Comparison of ENCODE assay signal across 8 cellular contexts in genomic region chr17:38705523-38705802, GRCh38. TPM values are rescaled to one million over a fixed set of nuclear protein-coding genes. Genes with fewer than 3 reads are reported as not detected.
DNase-seq lines count a peak whose midpoint lies in the region; ATAC-seq and TF ChIP-seq lines count a peak whose summit lies in the region.

No MANE protein-coding gene starts in this region.

- intact Hi-C loops in activated CD4-positive, alpha-beta memory T cell treated with anti-CD3 and anti-CD28 coated beads for 36 hours (cut with micrococcal nuclease) = no loop called here

- H3K27me3 Mint-ChIP-seq in activated CD4-positive, alpha-beta memory T cell treated with anti-CD3 and anti-CD28 coated beads for 36 hours = no peaks in the 10 kb centered on the region
- no peaks in the 10 kb centered on the region for H3K27me3 Mint-ChIP-seq in stimulated activated naive B cell treated with anti-CD40 and anti-IgM and Interleukin-4, amounts not matched to agents 10 μg/mL and 1 μg/mL and 100 μg/mL, for 72 hours

- peak overlapping the region; percentile 76 for H3K4me3 ChIP-seq in hepatocyte

- H3K27ac ChIP-seq in hepatocyte = peak overlapping the region; percentile 73

- peaks cover 21% of the 10 kb centered on the region for H4K20me1 ChIP-seq in hepatocyte (ENCODE audit: insufficient read depth, poor library complexity, severe bottlenecking)

- WGBS in hepatocyte (ENCODE audit: low lambda C conversion rate, missing lambda C conversion rate) = no CpG with 5 or more reads among the region's 32 CpGs

- H3K9me3 Mint-ChIP-seq in activated CD4-positive, alpha-beta memory T cell treated with anti-CD3 and anti-CD28 coated beads for 36 hours = no peaks in the 10 kb centered on the region
- H3K9me3 Mint-ChIP-seq in stimulated activated naive B cell treated with anti-CD40 and anti-IgM and Interleukin-4, amounts not matched to agents 10 μg/mL and 1 μg/mL and 100 μg/mL, for 72 hours = no peaks in the 10 kb centered on the region

- no peaks in the 10 kb centered on the region for H3K9me2 ChIP-seq in hepatocyte (replicated peaks; ENCODE audit: insufficient read depth)

- ATAC-seq in stimulated activated naive B cell treated with anti-CD40 and anti-IgM and Interleukin-4, amounts not matched to agents 10 μg/mL and 1 μg/mL and 100 μg/mL, for 72 hours (replicated peaks) = no peak
- ATAC-seq in HG03175 (IDR thresholded peaks at IDR 0.05; ENCODE audit: unreplicated experiment) = no peak
- ATAC-seq in GM18498 (IDR thresholded peaks at IDR 0.05; ENCODE audit: unreplicated experiment) = no peak

- H3K27ac Mint-ChIP-seq in activated CD4-positive, alpha-beta memory T cell treated with anti-CD3 and anti-CD28 coated beads for 36 hours = peak overlapping the region; percentile 94
- peak overlapping the region; percentile 100 for H3K27ac Mint-ChIP-seq in stimulated activated naive B cell treated with anti-CD40 and anti-IgM and Interleukin-4, amounts not matched to agents 10 μg/mL and 1 μg/mL and 100 μg/mL, for 72 hours

- peaks cover 39% of the 10 kb centered on the region for H3K79me2 ChIP-seq in hepatocyte

- no peaks in the 10 kb centered on the region for H3K36me3 ChIP-seq in hepatocyte (replicated peaks; ENCODE audit: insufficient read depth, low read depth)

- no peaks in the 10 kb centered on the region for H3K9me3 ChIP-seq in hepatocyte (ENCODE audit: low read depth)

- H3K4me2 ChIP-seq in hepatocyte = peak overlapping the region; percentile 96

- H3K36me3 Mint-ChIP-seq in activated CD4-positive, alpha-beta memory T cell treated with anti-CD3 and anti-CD28 coated beads for 36 hours = peaks cover 59% of the 10 kb centered on the region
- peaks cover 24 to 30% of the 10 kb centered on the region in 2 donors for H3K36me3 Mint-ChIP-seq in stimulated activated naive B cell treated with anti-CD40 and anti-IgM and Interleukin-4, amounts not matched to agents 10 μg/mL and 1 μg/mL and 100 μg/mL, for 72 hours

- no peaks in the 10 kb centered on the region for H3K27me3 ChIP-seq in hepatocyte

- TF ChIP-seq CTCF in hepatocyte (IDR thresholded peaks at IDR 0.05; ENCODE audit: poor library complexity) = no peak

- POLR2A ChIA-PET in activated CD4-positive, alpha-beta memory T cell treated with anti-CD3 and anti-CD28 coated beads for 36 hours (lab: Charles Lee) = interaction anchor here (0.6 to 9.4 kb wide), 8 partner anchors 10 to 163 kb away, joined by 3 to 116 read pairs (median 6); partner anchors contain the start of genes CISD3, EPOP, LASP1 and PSMB3

- peak; percentile 62 for DNase-seq in DMS 273 (lab: John Stamatoyannopoulos, UW; ENCODE audit: unreplicated experiment)
- no peak for DNase-seq in DMS 273 treated with DMSO at 0.1 percent for 48 hours (lab: John Stamatoyannopoulos, UW)
- no peak for DNase-seq in activated CD4-positive, alpha-beta memory T cell treated with anti-CD3 and anti-CD28 coated beads for 36 hours
- DNase-seq in hepatocyte (ENCODE audit: low spot score) = peak; percentile 49
- DNase-seq in stimulated activated naive B cell treated with anti-CD40 and anti-IgM and Interleukin-4, amounts not matched to agents 10 μg/mL and 1 μg/mL and 100 μg/mL, for 72 hours = peak; percentile 27
- DNase-seq in SHP77 treated with DMSO at 0.1 percent for 48 hours (lab: John Stamatoyannopoulos, UW) = no peak

- CTCF ChIA-PET in activated CD4-positive, alpha-beta memory T cell treated with anti-CD3 and anti-CD28 coated beads for 36 hours (lab: Charles Lee) = interaction anchor here (1.2 to 5.3 kb wide), 7 partner anchors 13 to 31 kb away, joined by 4 to 32 read pairs (median 6); partner anchors contain the start of gene EPOP

- peak overlapping the region; percentile 60 for H2AFZ ChIP-seq in hepatocyte

- H3K4me1 ChIP-seq in hepatocyte (ENCODE audit: insufficient read depth) = peaks cover 24% of the 10 kb centered on the region

- peaks cover 46% of the 10 kb centered on the region for H3K4me1 Mint-ChIP-seq in activated CD4-positive, alpha-beta memory T cell treated with anti-CD3 and anti-CD28 coated beads for 36 hours (ENCODE audit: low read depth)
- peaks cover 47 to 73% of the 10 kb centered on the region in 2 donors for H3K4me1 Mint-ChIP-seq in stimulated activated naive B cell treated with anti-CD40 and anti-IgM and Interleukin-4, amounts not matched to agents 10 μg/mL and 1 μg/mL and 100 μg/mL, for 72 hours

- peak overlapping the region; percentile 90 for H3K4me3 Mint-ChIP-seq in activated CD4-positive, alpha-beta memory T cell treated with anti-CD3 and anti-CD28 coated beads for 36 hours
- peak overlapping the region; percentile 95 to 99 for H3K4me3 Mint-ChIP-seq in stimulated activated naive B cell treated with anti-CD40 and anti-IgM and Interleukin-4, amounts not matched to agents 10 μg/mL and 1 μg/mL and 100 μg/mL, for 72 hours

RNA-seq across cellular contexts. Expression of gene MLLT6, which starts 0.4 kb away (rescaled TPM):
- 100 to 1,000 TPM; 204 to 221 TPM for total RNA-seq in activated CD4-positive, alpha-beta memory T cell treated with anti-CD3 and anti-CD28 coated beads for 36 hours
- total RNA-seq in hepatocyte = 27.5 and 31.2 TPM in 2 replicates
- polyA plus RNA-seq in hepatocyte = 10.6 and 11.0 TPM in 2 replicates

RNA-seq across cellular contexts. Expression of gene CISD3, which starts 24.7 kb away (rescaled TPM):
- total RNA-seq in activated CD4-positive, alpha-beta memory T cell treated with anti-CD3 and anti-CD28 coated beads for 36 hours = 10 to 100 TPM; 54.7 to 59.1 TPM
- total RNA-seq in hepatocyte = 4.9 and 5.0 TPM in 2 replicates
- polyA plus RNA-seq in hepatocyte = 37.0 and 41.6 TPM in 2 replicates

RNA-seq across cellular contexts. Expression of gene EPOP, which starts 30.7 kb away (rescaled TPM):
- 10 to 100 TPM; 37.1 to 38.0 TPM for total RNA-seq in activated CD4-positive, alpha-beta memory T cell treated with anti-CD3 and anti-CD28 coated beads for 36 hours
- 0.92 and 0.93 TPM in 2 replicates for total RNA-seq in hepatocyte
- polyA plus RNA-seq in hepatocyte = 0.37 and 0.45 TPM in 2 replicates

RNA-seq across cellular contexts. Expression of gene PCGF2, which starts 42.7 kb away (rescaled TPM):
- total RNA-seq in activated CD4-positive, alpha-beta memory T cell treated with anti-CD3 and anti-CD28 coated beads for 36 hours = 1 to 10 TPM; 3.4 to 4.2 TPM
- total RNA-seq in hepatocyte = 7.2 and 8.7 TPM in 2 replicates
- polyA plus RNA-seq in hepatocyte = 11.0 and 13.0 TPM in 2 replicates

RNA-seq across cellular contexts. Expression of gene PSMB3, which starts 47.1 kb away (rescaled TPM):
- total RNA-seq in activated CD4-positive, alpha-beta memory T cell treated with anti-CD3 and anti-CD28 coated beads for 36 hours = 100 to 1,000 TPM; 335 to 348 TPM
- total RNA-seq in hepatocyte = 127 and 166 TPM in 2 replicates
- polyA plus RNA-seq in hepatocyte = 252 and 275 TPM in 2 replicates

Comparison
In these comparisons a context has a peak if more than half of its experiments do, and no peak if none do; other contexts are left out.
1. DNase-seq: peak in DMS 273 (single experiment), hepatocyte (single experiment) and stimulated activated naive B cell treated with anti-CD40 and anti-IgM and Interleukin-4, amounts not matched to agents 10 μg/mL and 1 μg/mL and 100 μg/mL, for 72 hours (single experiment); none in DMS 273 treated with DMSO at 0.1 percent for 48 hours (single experiment), activated CD4-positive, alpha-beta memory T cell treated with anti-CD3 and anti-CD28 coated beads for 36 hours (single experiment) and SHP77 treated with DMSO at 0.1 percent for 48 hours (single experiment).
2. RNA of gene EPOP, which starts 30.7 kb away (total RNA-seq): 37.1 to 38.0 TPM in activated CD4-positive, alpha-beta memory T cell treated with anti-CD3 and anti-CD28 coated beads for 36 hours; 0.92 to 0.93 TPM in hepatocyte; every median in the first group is over 10 times any median in the second.